16 cellular contexts compared by ENCODE assay signal in genomic region chr2:178860551-178860950, GRCh38. TPM values are rescaled to one million over a fixed set of nuclear protein-coding genes. Genes with fewer than 3 reads are reported as not detected.
A peak's percentile ranks its signal among the peaks of the same experiment; 100 is the strongest.
DNase-seq lines count a peak whose midpoint lies in the region; ATAC-seq and TF ChIP-seq lines count a peak whose summit lies in the region.
"Had no signal": no experiment of that assay in that cellular context is flagged by ENCODE, and none has a peak within 500 bp of the region (broad histone marks: within the 10 kb centered on the region; RNA-seq: fewer than 3 reads in every experiment).

No MANE protein-coding gene starts in this region.

- H3K36me3 ChIP-seq in right atrium auricular region (no peaks in the 10 kb centered on the region), thoracic aorta (no peaks in the 10 kb centered on the region), Caco-2 (ENCODE audit: control insufficient read depth, insufficient read depth, low read length) (no peaks in the 10 kb centered on the region)
- H3K36me3 ChIP-seq: prostate gland had no signal

- CTCF ChIA-PET in Caco-2 (lab: Charles Lee): no interaction called here

- H3K27me3 Mint-ChIP-seq in Caco-2 (ENCODE audit: insufficient read depth, unreplicated experiment): no peaks in the 10 kb centered on the region

- no TSS peak for BruUV-seq in Caco-2 (replicated peaks; lab: Mats Ljungman, UMichigan)

- intact Hi-C loops in Caco-2 (cut with micrococcal nuclease; ENCODE audit: unreplicated experiment): no loop called here

- H3K9me3 ChIP-seq in right atrium auricular region: no peaks in the 10 kb centered on the region
- no peaks in the 10 kb centered on the region for H3K9me3 ChIP-seq in thoracic aorta
- no peaks in the 10 kb centered on the region for H3K9me3 ChIP-seq in Caco-2
- H3K9me3 ChIP-seq: prostate gland had no signal

- no peak for TF ChIP-seq CTCF in coronary artery (IDR thresholded peaks at IDR 0.05)
- peak; percentile 26 to 59 for TF ChIP-seq CTCF in right atrium auricular region (IDR thresholded peaks at IDR 0.05)
- TF ChIP-seq CTCF in thoracic aorta (IDR thresholded peaks at IDR 0.05): peak; percentile 55
- TF ChIP-seq CTCF in Caco-2 (IDR thresholded peaks at IDR 0.05; ENCODE audit: insufficient read depth in 1 of 2, low read depth in 1 of 2, low read length in 1 of 2, severe bottlenecking in 1 of 2, unreplicated experiment in 1 of 2): no peak

- no peaks in the 10 kb centered on the region for H3K27me3 ChIP-seq in right atrium auricular region
- no peaks in the 10 kb centered on the region for H3K27me3 ChIP-seq in thoracic aorta (replicated peaks; ENCODE audit: insufficient read depth)
- H3K27me3 ChIP-seq in Caco-2 (replicated peaks; ENCODE audit: control insufficient read depth, insufficient read depth, low read length): no peaks in the 10 kb centered on the region
- H3K27me3 ChIP-seq: dorsolateral prefrontal cortex had no signal

- DNase-seq in NCI-H69 (lab: John Stamatoyannopoulos, UW): peak; percentile 33
- no peak for DNase-seq in coronary artery (ENCODE audit: low spot score)
- DNase-seq in right atrium auricular region (ENCODE audit: low spot score): no peak
- peak; percentile 19 for DNase-seq in thoracic aorta (ENCODE audit: low spot score)
- no peak for DNase-seq in amniotic stem cell (lab: John Stamatoyannopoulos, UW)
- no peak for DNase-seq in AML-193 (lab: John Stamatoyannopoulos, UW)
- no peak for DNase-seq in Caco-2
- DNase-seq: EL, Karpas-422, NCI-H187, NCI-H82, RPMI8226, T-helper 2 cell had no signal

- H3K4me3 Mint-ChIP-seq in Caco-2 (ENCODE audit: unreplicated experiment): no peak overlapping the region
- H3K4me3 Mint-ChIP-seq: CD14-positive monocyte had no signal

- POLR2A ChIA-PET in Caco-2 (lab: Charles Lee): no interaction called here

- H3K9me3 Mint-ChIP-seq in Caco-2 (ENCODE audit: unreplicated experiment): no peaks in the 10 kb centered on the region

- H3K4me3 ChIP-seq in coronary artery (no peak overlapping the region), right atrium auricular region (no peak overlapping the region), thoracic aorta (no peak overlapping the region), Caco-2 (ENCODE audit: low read depth, low read length) (no peak overlapping the region)
- H3K4me3 ChIP-seq: prostate gland had no signal

- no peaks in the 10 kb centered on the region for H3K4me1 Mint-ChIP-seq in Caco-2 (ENCODE audit: low read depth, unreplicated experiment)
- H3K4me1 Mint-ChIP-seq: CD14-positive monocyte had no signal

- H3K27ac ChIP-seq in coronary artery (peak overlapping the region; percentile 27 to 48), right atrium auricular region (peak overlapping the region; percentile 90 to 94), thoracic aorta (peak overlapping the region; percentile 86 to 87)
- H3K27ac ChIP-seq: prostate gland had no signal

- ATAC-seq in thoracic aorta (ENCODE audit: insufficient number of reproducible peaks, low FRiP score, low read depth): no peak

- H3K36me3 Mint-ChIP-seq in Caco-2 (ENCODE audit: insufficient read depth, unreplicated experiment): no peaks in the 10 kb centered on the region
- H3K36me3 Mint-ChIP-seq: CD14-positive monocyte had no signal

- H3K27ac Mint-ChIP-seq in Caco-2 (ENCODE audit: unreplicated experiment): no peak overlapping the region
- H3K27ac Mint-ChIP-seq: CD14-positive monocyte had no signal

- H3K4me1 ChIP-seq in right atrium auricular region: peaks cover 0 to 54% of the 10 kb centered on the region in 2 donors
- H3K4me1 ChIP-seq in thoracic aorta (ENCODE audit: control insufficient read depth in 1 of 2, low read depth in 2 of 2): peaks cover 30 to 65% of the 10 kb centered on the region in 2 donors
- no peaks in the 10 kb centered on the region for H3K4me1 ChIP-seq in Caco-2
- H3K4me1 ChIP-seq: prostate gland had no signal

RNA-seq across cellular contexts. Expression of gene TTN, which starts 53.3 kb away (rescaled TPM):
- total RNA-seq in right atrium auricular region (1,000 to 10,000 TPM; 1,330 to 3,257 TPM), thoracic aorta (10 to 100 TPM in 1 of 2 donors, 1 to 10 TPM in 1; 7.0 to 16.4 TPM), Caco-2 (2022) (9.3 and 11.0 TPM in 2 replicates)

Comparison
In these comparisons a context has a peak if more than half of its experiments do, and no peak if none do; other contexts are left out.
1. DNase-seq: peak in NCI-H69 (single experiment) and thoracic aorta (single experiment); none in coronary artery (single experiment), right atrium auricular region (single experiment), amniotic stem cell (single experiment), AML-193 (0 of 2) and Caco-2 (0 of 2).
2. H3K27ac ChIP-seq: peak in every context shown above with its lines; median percentile 92 in right atrium auricular region; 86 in thoracic aorta; 38 in coronary artery.
3. CTCF ChIP-seq: peak in right atrium auricular region (2 of 2) and thoracic aorta (single experiment); none in coronary artery (single experiment) and Caco-2 (0 of 2).
4. RNA of gene TTN, which starts 53.3 kb away (total RNA-seq): 1,330 to 3,257 TPM in right atrium auricular region; 7.0 to 16.4 TPM in thoracic aorta and 9.3 to 11.0 TPM in Caco-2; every median in the first group is over 10 times any median in the second.